Comparison of ENCODE assay signal across 8 cellular contexts in the genomic region with DNA sequence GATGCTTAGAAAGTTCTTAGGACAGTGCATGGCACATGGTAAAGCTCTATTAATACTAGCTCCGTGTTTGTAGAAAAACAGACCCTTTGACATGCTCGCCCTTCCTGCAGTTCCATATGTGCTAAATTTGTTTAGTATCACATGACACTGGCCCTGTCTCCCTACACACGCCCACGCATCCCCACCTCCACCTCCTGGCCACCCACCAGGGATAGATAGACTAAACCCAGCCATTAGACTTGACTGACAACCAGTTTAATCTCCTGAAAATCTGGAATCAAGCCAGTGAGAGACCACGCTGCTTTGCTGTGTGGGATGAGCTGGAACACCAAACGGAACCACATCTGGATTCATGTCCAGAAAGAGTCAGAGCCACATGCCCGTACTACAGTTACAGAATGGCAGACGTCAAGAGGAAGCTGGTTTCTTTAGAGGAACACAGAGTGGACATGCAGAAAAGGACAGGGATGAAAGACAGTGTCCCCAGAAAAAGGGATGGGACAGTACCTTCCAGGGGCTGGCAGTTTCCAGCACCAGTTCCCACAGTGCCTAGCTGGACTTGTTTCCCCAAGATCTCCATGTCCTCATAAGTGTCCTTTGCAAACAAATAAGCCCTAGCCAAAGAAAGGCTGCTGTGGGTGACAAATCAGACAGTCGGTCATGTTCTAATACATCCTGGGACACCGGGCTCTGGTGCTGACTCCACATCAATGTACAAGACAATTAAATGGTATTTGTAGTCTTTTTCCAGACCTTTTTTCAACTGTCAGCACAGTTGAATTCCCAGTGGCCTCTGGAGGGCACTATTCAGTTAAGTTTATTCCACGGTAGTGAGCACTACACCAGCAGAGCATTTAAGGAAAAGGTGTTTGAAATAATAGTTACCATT.
A peak's percentile ranks its signal among the peaks of the same experiment; 100 is the strongest.
DNase-seq lines count a peak whose midpoint lies in the region; ATAC-seq and TF ChIP-seq lines count a peak whose summit lies in the region.

No MANE protein-coding gene starts in this region.

- no peak overlapping the region for H3K27ac Mint-ChIP-seq in brain

- intact Hi-C loops in posterior vena cava (cut with DNase I) = loop anchor here in 1 of 2 donors (5.0 kb wide), 1 partner anchor 247 kb away; no protein-coding TSS in a partner anchor

- H3K36me3 Mint-ChIP-seq in brain = no peaks in the 10 kb centered on the region

- no peak overlapping the region for H3K4me3 Mint-ChIP-seq in brain

- ATAC-seq in GM18519 (IDR thresholded peaks at IDR 0.05; ENCODE audit: low FRiP score, unreplicated experiment) = peak; percentile 68
- peak; percentile 96 for ATAC-seq in SK-N-SH treated with all-trans-retinoic acid at 6 μM for 48 hours

- peaks cover 4 to 15% (median 11%) of the 10 kb centered on the region in 5 experiments for H3K9me3 Mint-ChIP-seq in brain

- H3K4me1 Mint-ChIP-seq in brain = no peaks in the 10 kb centered on the region

- peak; percentile 88 to 89 for TF ChIP-seq CTCF in brain (conservative IDR thresholded peaks at IDR 0.05)

- DNase-seq in AG08395 (ENCODE audit: low spot score) (peak; percentile 55), MV-4-11 (lab: John Stamatoyannopoulos, UW) (peak; percentile 46), inferior parietal cortex (ENCODE audit: extremely low spot score) (peak; percentile 89), posterior vena cava (ENCODE audit: low spot score) (no peak)
- DNase-seq in stimulated activated CD4-positive, alpha-beta T cell treated with anti-CD3 and anti-CD28 coated beads, Interleukin-1b, Interleukin-23, amount 100 ng/mL, for 24 hours (ENCODE audit: low read depth in 4 of 4, low spot score in 1 of 4) = peak in 3 of 4 experiments; percentile 5 to 12 (median 6)

- no peaks in the 10 kb centered on the region for H3K27me3 Mint-ChIP-seq in brain

TF ChIP-seq in SK-N-SH treated with all-trans-retinoic acid at 6 μM for 48 hours, 23 proteins besides CTCF, POLR2A, EP300 and RAD21:
- TF ChIP-seq ARNTL (CRISPR knock-in tag; IDR thresholded peaks at IDR 0.05; ENCODE audit: borderline replicate concordance, low read depth) (no peak), GLIS3 (CRISPR knock-in tag; IDR thresholded peaks at IDR 0.05) (no peak), OSR1 (CRISPR knock-in tag; IDR thresholded peaks at IDR 0.05) (no peak), BACH2 (CRISPR knock-in tag; IDR thresholded peaks at IDR 0.05; ENCODE audit: borderline replicate concordance) (no peak), PPARA (CRISPR knock-in tag; IDR thresholded peaks at IDR 0.05; ENCODE audit: borderline replicate concordance) (no peak), ZNF70 (CRISPR knock-in tag; IDR thresholded peaks at IDR 0.05) (no peak)
- TF ChIP-seq, protein P1, sequence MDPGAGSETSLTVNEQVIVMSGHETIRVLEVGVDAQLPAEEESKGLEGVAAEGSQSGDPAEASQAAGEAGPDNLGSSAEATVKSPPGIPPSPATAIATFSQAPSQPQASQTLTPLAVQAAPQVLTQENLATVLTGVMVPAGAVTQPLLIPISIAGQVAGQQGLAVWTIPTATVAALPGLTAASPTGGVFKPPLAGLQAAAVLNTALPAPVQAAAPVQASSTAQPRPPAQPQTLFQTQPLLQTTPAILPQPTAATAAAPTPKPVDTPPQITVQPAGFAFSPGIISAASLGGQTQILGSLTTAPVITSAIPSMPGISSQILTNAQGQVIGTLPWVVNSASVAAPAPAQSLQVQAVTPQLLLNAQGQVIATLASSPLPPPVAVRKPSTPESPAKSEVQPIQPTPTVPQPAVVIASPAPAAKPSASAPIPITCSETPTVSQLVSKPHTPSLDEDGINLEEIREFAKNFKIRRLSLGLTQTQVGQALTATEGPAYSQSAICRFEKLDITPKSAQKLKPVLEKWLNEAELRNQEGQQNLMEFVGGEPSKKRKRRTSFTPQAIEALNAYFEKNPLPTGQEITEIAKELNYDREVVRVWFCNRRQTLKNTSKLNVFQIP (CRISPR knock-in tag; IDR thresholded peaks at IDR 0.05; ENCODE audit: borderline replicate concordance, low read depth) = no peak
- TF ChIP-seq, protein P2, sequence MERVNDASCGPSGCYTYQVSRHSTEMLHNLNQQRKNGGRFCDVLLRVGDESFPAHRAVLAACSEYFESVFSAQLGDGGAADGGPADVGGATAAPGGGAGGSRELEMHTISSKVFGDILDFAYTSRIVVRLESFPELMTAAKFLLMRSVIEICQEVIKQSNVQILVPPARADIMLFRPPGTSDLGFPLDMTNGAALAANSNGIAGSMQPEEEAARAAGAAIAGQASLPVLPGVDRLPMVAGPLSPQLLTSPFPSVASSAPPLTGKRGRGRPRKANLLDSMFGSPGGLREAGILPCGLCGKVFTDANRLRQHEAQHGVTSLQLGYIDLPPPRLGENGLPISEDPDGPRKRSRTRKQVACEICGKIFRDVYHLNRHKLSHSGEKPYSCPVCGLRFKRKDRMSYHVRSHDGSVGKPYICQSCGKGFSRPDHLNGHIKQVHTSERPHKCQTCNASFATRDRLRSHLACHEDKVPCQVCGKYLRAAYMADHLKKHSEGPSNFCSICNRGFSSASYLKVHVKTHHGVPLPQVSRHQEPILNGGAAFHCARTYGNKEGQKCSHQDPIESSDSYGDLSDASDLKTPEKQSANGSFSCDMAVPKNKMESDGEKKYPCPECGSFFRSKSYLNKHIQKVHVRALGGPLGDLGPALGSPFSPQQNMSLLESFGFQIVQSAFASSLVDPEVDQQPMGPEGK (CRISPR knock-in tag; IDR thresholded peaks at IDR 0.05; ENCODE audit: borderline replicate concordance) = no peak
